Comparison of ENCODE assay signal across 4 cellular contexts in the genomic region with DNA sequence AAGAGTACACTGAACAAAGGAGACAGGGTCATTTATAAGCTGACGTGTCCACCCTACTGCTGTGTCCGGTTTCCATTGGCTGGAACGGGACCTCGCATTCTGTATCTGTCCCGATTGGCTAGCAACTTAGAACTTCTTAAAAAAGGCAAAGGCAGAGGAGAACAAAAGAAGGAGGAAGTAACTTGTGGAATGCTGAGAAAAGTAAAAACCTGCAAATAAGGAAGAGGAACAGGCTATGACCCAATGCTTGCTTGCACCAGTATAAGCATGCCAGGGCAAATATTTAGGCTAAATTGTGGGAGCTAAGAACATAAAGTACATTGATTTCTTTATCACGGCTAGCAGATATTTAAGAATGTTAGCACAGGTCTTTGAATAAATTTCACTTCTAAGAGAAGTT. TPM values are rescaled to one million over a fixed set of nuclear protein-coding genes. Genes with fewer than 3 reads are reported as not detected.
"Had no signal": no experiment of that assay in that cellular context is flagged by ENCODE, and none has a peak within 500 bp of the region (broad histone marks: within the 10 kb centered on the region; RNA-seq: fewer than 3 reads in every experiment).

No MANE protein-coding gene starts in this region.

RNA-seq across cellular contexts. Expression of gene GPR82, which starts 4.4 kb away (rescaled TPM):
- total RNA-seq: dermis microvascular lymphatic vessel endothelial cell, glomerular endothelial cell had no signal
- polyA plus RNA-seq: SK-N-SH had no signal

RNA-seq across cellular contexts. Expression of gene GPR34, which starts 30.8 kb away (rescaled TPM):
- total RNA-seq: dermis microvascular lymphatic vessel endothelial cell; glomerular endothelial cell; T-helper 2 cell treated with Interferon-gamma antibody and Interleukin-4, amounts not matched to agents 100 ng/mL and 5 ng/mL, for 36 hours had no signal
- polyA plus RNA-seq: SK-N-SH had no signal
